Comparison of ENCODE assay signal across 8 cellular contexts in the genomic region with DNA sequence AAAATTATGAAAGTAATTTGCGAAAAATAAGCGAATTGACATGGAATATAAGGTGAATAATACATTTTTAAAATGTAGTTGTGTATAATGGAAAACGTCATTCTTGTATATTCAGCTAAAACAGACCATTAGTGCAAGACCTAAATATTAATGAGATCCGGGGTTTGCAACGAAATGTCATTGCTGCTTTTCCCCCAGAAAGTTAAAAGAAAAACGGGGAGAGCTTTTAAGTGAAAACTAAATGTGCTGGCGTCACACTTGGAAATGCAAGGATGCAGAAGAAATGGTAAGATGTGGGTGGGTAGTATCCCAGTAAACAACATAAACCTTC. TPM values are rescaled to one million over a fixed set of nuclear protein-coding genes. Genes with fewer than 3 reads are reported as not detected.
DNase-seq lines count a peak whose midpoint lies in the region; ATAC-seq and TF ChIP-seq lines count a peak whose summit lies in the region.

No MANE protein-coding gene starts in this region.

- H3K36me3 ChIP-seq in OCI-LY1 (ENCODE audit: insufficient read depth, low read length): 0 out of 2 replicates have a peak, but pooled peaks cover 3% of the 10 kb centered on the region
- H3K36me3 ChIP-seq in endocrine pancreas (ENCODE audit: control insufficient read depth, insufficient read depth, low read length): no peaks in the 10 kb centered on the region
- H3K36me3 ChIP-seq in neuron (ENCODE audit: insufficient read depth, low read length): no peaks in the 10 kb centered on the region

- peaks cover 39% of the 10 kb centered on the region for H3K79me2 ChIP-seq in OCI-LY1 (ENCODE audit: insufficient read depth, low read length)

- H3K4me1 Mint-ChIP-seq in CD14-positive monocyte: peaks cover 21% of the 10 kb centered on the region

- no peak for TF ChIP-seq CTCF in CD14-positive monocyte (IDR thresholded peaks at IDR 0.05)
- no peak for TF ChIP-seq CTCF in OCI-LY1 (IDR thresholded peaks at IDR 0.05; ENCODE audit: low read length)

- H3K27ac ChIP-seq in OCI-LY1 (ENCODE audit: low read depth, low read length, poor library complexity, severe bottlenecking): no peak overlapping the region

- H3K9me2 ChIP-seq in OCI-LY1 (ENCODE audit: low read depth, low read length): no peaks in the 10 kb centered on the region

- H3K27me3 ChIP-seq in OCI-LY1 (ENCODE audit: insufficient read depth, low read length) (no peaks in the 10 kb centered on the region; the same call in 1 of the 2 replicates), endocrine pancreas (ENCODE audit: control insufficient read depth, insufficient read depth, low read length) (no peaks in the 10 kb centered on the region), neuron (ENCODE audit: insufficient read depth, low read length) (peaks cover 19% of the 10 kb centered on the region)

- peak overlapping the region; percentile 87; the same call in 1 of the 2 replicates for H2AFZ ChIP-seq in OCI-LY1 (ENCODE audit: low read length)
- peak overlapping the region; percentile 52 for H2AFZ ChIP-seq in neuron (ENCODE audit: low read depth, low read length)

- H3K4me3 Mint-ChIP-seq in CD14-positive monocyte: peak overlapping the region; percentile 89 to 90

- DNase-seq in CD14-positive monocyte (ENCODE audit: low spot score) (no peak), HuH-7 (ENCODE audit: low spot score) (no peak), DMS53 (lab: John Stamatoyannopoulos, UW) (no peak)

- intact Hi-C loops in CD14-positive monocyte (cut with micrococcal nuclease): no loop called here

- no peaks in the 10 kb centered on the region for H4K20me1 ChIP-seq in OCI-LY1 (ENCODE audit: insufficient read depth, low read length)

- peak overlapping the region; percentile 63 for H3K9ac ChIP-seq in OCI-LY1 (ENCODE audit: low read length)
- peak overlapping the region; percentile 38 for H3K9ac ChIP-seq in endocrine pancreas (ENCODE audit: control insufficient read depth, insufficient read depth, low read length)

- no peaks in the 10 kb centered on the region for H3K9me3 Mint-ChIP-seq in CD14-positive monocyte

- H3K9me3 ChIP-seq in OCI-LY1 (ENCODE audit: low read length) (no peaks in the 10 kb centered on the region), endocrine pancreas (ENCODE audit: control insufficient read depth, low read length) (no peaks in the 10 kb centered on the region), neuron (ENCODE audit: low read length) (no peaks in the 10 kb centered on the region)

- peaks cover 24% of the 10 kb centered on the region for H3K4me1 ChIP-seq in OCI-LY1 (ENCODE audit: insufficient read depth, low read length, severe bottlenecking)
- no peaks in the 10 kb centered on the region for H3K4me1 ChIP-seq in endocrine pancreas (ENCODE audit: control insufficient read depth, insufficient read depth, low read length)
- H3K4me1 ChIP-seq in neuron (ENCODE audit: insufficient read depth, low read length): peaks cover 15% of the 10 kb centered on the region

- H3K4me2 ChIP-seq in OCI-LY1 (ENCODE audit: low read length): peak overlapping the region; percentile 86

- H3K36me3 Mint-ChIP-seq in CD14-positive monocyte: peaks cover 2 to 3% of the 10 kb centered on the region in 2 donors

- H3K27ac Mint-ChIP-seq in CD14-positive monocyte: peak overlapping the region in 6 of 7 donors; percentile 6 to 86 (median 60)

- ATAC-seq in GM19351 (IDR thresholded peaks at IDR 0.05; ENCODE audit: unreplicated experiment) (no peak), GM21390 (IDR thresholded peaks at IDR 0.05; ENCODE audit: unreplicated experiment) (no peak)

- peaks cover 0 to 4% (median 3%) of the 10 kb centered on the region in 3 donors for H3K27me3 Mint-ChIP-seq in CD14-positive monocyte (ENCODE audit: low read depth in 3 of 3)

- H3F3A ChIP-seq in OCI-LY1 (ENCODE audit: insufficient read depth, low read length): no peaks in the 10 kb centered on the region

- peak overlapping the region; percentile 90 for H3K4me3 ChIP-seq in OCI-LY1 (ENCODE audit: low read depth, low read length, poor library complexity, severe bottlenecking)
- H3K4me3 ChIP-seq in endocrine pancreas (ENCODE audit: control insufficient read depth, insufficient read depth, low read length): peak overlapping the region; percentile 96
- H3K4me3 ChIP-seq in neuron (ENCODE audit: low read length): peak overlapping the region; percentile 70

RNA-seq across cellular contexts. Expression of gene SGO2, which starts 0.5 kb away (rescaled TPM):
- polyA plus RNA-seq in CD14-positive monocyte: 1 to 10 TPM; 1.4 to 1.5 TPM

RNA-seq across cellular contexts. Expression of gene KCTD18, which starts 15.6 kb away (rescaled TPM):
- 10 to 100 TPM in 1 of 2 donors, 1 to 10 TPM in 1; 9.7 to 14.6 TPM for polyA plus RNA-seq in CD14-positive monocyte
